In the genomic region with DNA sequence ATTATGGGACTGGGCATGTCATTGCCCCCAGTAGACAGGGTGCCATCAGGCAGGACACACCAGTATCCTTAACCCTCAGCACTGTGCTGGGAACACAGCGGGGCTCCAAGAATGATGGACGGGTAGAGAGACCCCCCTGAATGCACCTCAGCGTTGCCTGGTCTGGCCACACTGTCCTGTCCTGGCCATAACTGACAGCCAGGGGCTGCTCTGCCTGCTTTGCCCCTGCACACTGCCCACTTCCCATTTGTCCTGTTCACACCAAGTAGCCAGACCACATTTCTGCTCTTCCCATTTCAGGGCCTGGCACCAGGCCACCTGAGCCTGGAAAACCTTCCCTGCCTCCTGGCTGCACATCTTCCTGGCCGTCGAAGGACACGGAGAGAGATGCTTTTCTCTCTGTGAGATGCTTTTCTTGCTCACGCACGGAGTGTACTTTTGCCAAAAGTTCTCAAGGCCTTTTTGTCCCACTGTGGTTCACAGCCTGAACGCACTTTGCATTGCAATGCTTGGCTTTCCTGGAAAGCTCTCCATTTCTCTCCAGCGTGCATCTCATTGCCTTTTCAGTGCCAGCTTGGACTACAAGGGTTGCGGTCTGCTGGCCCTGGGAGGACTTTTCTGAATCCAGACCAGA, we compare ENCODE assay signal across 18 cellular contexts.
DNase-seq lines count a peak whose midpoint lies in the region; ATAC-seq, FAIRE-seq and TF ChIP-seq lines count a peak whose summit lies in the region.
"Had no signal": no experiment of that assay in that cellular context is flagged by ENCODE, and none has a peak within 500 bp of the region (broad histone marks: within the 10 kb centered on the region; RNA-seq: fewer than 3 reads in every experiment).

No MANE protein-coding gene starts in this region.

- TF ChIP-seq CTCF in Panc1 (IDR thresholded peaks at IDR 0.05), result no peak

- in situ Hi-C loops in Panc1 (cut with HindIII; ENCODE audit: low pct_unique_long_range_greater_than_20kb, low sequenced_read_pairs), result no loop called here

- H3K36me3 Mint-ChIP-seq in activated CD4-positive, alpha-beta memory T cell treated with anti-CD3 and anti-CD28 coated beads, Interleukin-2, amount 10 ng/mL, durations not matched to agents 7 days and 5 days (ENCODE audit: low read depth), result no peaks in the 10 kb centered on the region
- H3K36me3 Mint-ChIP-seq in CD8-positive, alpha-beta memory T cell, result no peaks in the 10 kb centered on the region

- H3K27me3 Mint-ChIP-seq in activated CD4-positive, alpha-beta memory T cell treated with anti-CD3 and anti-CD28 coated beads, Interleukin-2, amount 10 ng/mL, durations not matched to agents 7 days and 5 days, result peaks cover 15% of the 10 kb centered on the region
- peaks cover 4 to 22% of the 10 kb centered on the region in 2 donors for H3K27me3 Mint-ChIP-seq in CD8-positive, alpha-beta memory T cell
- H3K27me3 Mint-ChIP-seq: activated CD4-positive, alpha-beta T cell treated with anti-CD3 and anti-CD28 coated beads for 36 hours had no signal

- no peak for DNase-seq in Panc1 (ENCODE audit: low read depth, low spot score)
- peak in 37 of 61 donors; percentile 8 to 80 (median 41) for DNase-seq in caudate nucleus (lab: John Stamatoyannopoulos, UW)
- DNase-seq in islet precursor cell, result peak; percentile 51
- no peak for DNase-seq in sciatic nerve (ENCODE audit: low spot score)
- DNase-seq in HEK293T (ENCODE audit: extremely low spot score), result no peak
- DNase-seq in activated CD4-positive, alpha-beta memory T cell treated with anti-CD3 and anti-CD28 coated beads, Interleukin-2, amount 10 ng/mL, durations not matched to agents 7 days and 5 days, result no peak
- no peak for DNase-seq in CD8-positive, alpha-beta memory T cell
- no peak for DNase-seq in HTR-8/SVneo (ENCODE audit: insufficient read length, low spot score)
- DNase-seq: activated CD8-positive, alpha-beta memory T cell treated with anti-CD3 and anti-CD28 coated beads, Interleukin-2, amount 50 U/mL, for 4 hours; activated gamma-delta T cell; heart left ventricle; NCI-H187 treated with DMSO at 0.1 percent for 48 hours; NCI-H510A; stimulated activated CD4-positive, alpha-beta T cell treated with anti-CD3 and anti-CD28 coated beads, Interleukin-2, amount 100 ng/mL, for 48 hours; tibial artery had no signal

- POLR2A ChIA-PET in Panc1 (lab: Charles Lee), result interaction anchor here (0.6 kb wide), 1 partner anchor 9 kb away, joined by 6 read pairs; no protein-coding TSS in a partner anchor
- POLR2A ChIA-PET in HEK293T (lab: Yijun Ruan, JAX), result no interaction called here
- POLR2A ChIA-PET in activated CD4-positive, alpha-beta memory T cell treated with anti-CD3 and anti-CD28 coated beads, Interleukin-2, amount 10 ng/mL, durations not matched to agents 7 days and 5 days (lab: Charles Lee), result no interaction called here
- POLR2A ChIA-PET in CD8-positive, alpha-beta memory T cell (lab: Charles Lee), result interaction anchor here (1.2 kb wide), 1 partner anchor 265 kb away, joined by 3 read pairs; no protein-coding TSS in a partner anchor

- no peaks in the 10 kb centered on the region for H3K9me3 Mint-ChIP-seq in activated CD4-positive, alpha-beta memory T cell treated with anti-CD3 and anti-CD28 coated beads, Interleukin-2, amount 10 ng/mL, durations not matched to agents 7 days and 5 days
- H3K9me3 Mint-ChIP-seq in CD8-positive, alpha-beta memory T cell, result no peaks in the 10 kb centered on the region

- no TSS peak for BruUV-seq in Panc1 (replicated peaks; lab: Mats Ljungman, UMichigan)

- no peaks in the 10 kb centered on the region for H3K9me3 ChIP-seq in Panc1 (ENCODE audit: control insufficient read depth, insufficient read depth, low read depth, low read length)
- H3K9me3 ChIP-seq in CD8-positive, alpha-beta memory T cell (ENCODE audit: low read length), result no peaks in the 10 kb centered on the region
- H3K9me3 ChIP-seq: heart left ventricle, tibial artery had no signal

- H3K27me3 ChIP-seq in Panc1 (ENCODE audit: control insufficient read depth, insufficient read depth, low read length), result no peaks in the 10 kb centered on the region
- no peaks in the 10 kb centered on the region for H3K27me3 ChIP-seq in CD8-positive, alpha-beta memory T cell (ENCODE audit: insufficient read depth, low read length, poor library complexity, severe bottlenecking)
- H3K27me3 ChIP-seq: heart left ventricle, tibial artery had no signal

- no peaks in the 10 kb centered on the region for H3K4me1 ChIP-seq in Panc1 (ENCODE audit: control insufficient read depth, insufficient read depth, low read length)
- no peaks in the 10 kb centered on the region for H3K4me1 ChIP-seq in CD8-positive, alpha-beta memory T cell (ENCODE audit: insufficient read depth, low read length)

- FAIRE-seq in HTR-8/SVneo (lab: Jason Lieb, UNC), result no peak
- FAIRE-seq: GM12878, keratinocyte had no signal

- H3K27ac ChIP-seq in Panc1 (ENCODE audit: low read length) (no peak overlapping the region), caudate nucleus (ENCODE audit: low read depth, low read length) (no peak overlapping the region)
- H3K27ac ChIP-seq in CD8-positive, alpha-beta memory T cell (ENCODE audit: low read depth, low read length), result no peak overlapping the region
- H3K27ac ChIP-seq: heart left ventricle, tibial artery had no signal

- no peak overlapping the region for H3K27ac Mint-ChIP-seq in activated CD4-positive, alpha-beta memory T cell treated with anti-CD3 and anti-CD28 coated beads, Interleukin-2, amount 10 ng/mL, durations not matched to agents 7 days and 5 days
- H3K27ac Mint-ChIP-seq in CD8-positive, alpha-beta memory T cell, result peak overlapping the region in 1 of 8 donors; percentile 40
- H3K27ac Mint-ChIP-seq: activated CD4-positive, alpha-beta T cell treated with anti-CD3 and anti-CD28 coated beads for 36 hours had no signal

- intact Hi-C loops in Panc1 (cut with micrococcal nuclease; ENCODE audit: unreplicated experiment) (no loop called here), sciatic nerve (cut with DNase I) (no loop called here)

- H3K4me3 ChIP-seq in Panc1 (ENCODE audit: low read depth in 2 of 2, low read length in 2 of 2), result no peak overlapping the region
- H3K4me3 ChIP-seq in CD8-positive, alpha-beta memory T cell (ENCODE audit: low read length), result no peak overlapping the region
- H3K4me3 ChIP-seq: GM12878, heart left ventricle, tibial artery had no signal

- no peak overlapping the region for H3K4me3 Mint-ChIP-seq in activated CD4-positive, alpha-beta memory T cell treated with anti-CD3 and anti-CD28 coated beads, Interleukin-2, amount 10 ng/mL, durations not matched to agents 7 days and 5 days
- H3K4me3 Mint-ChIP-seq in CD8-positive, alpha-beta memory T cell, result no peak overlapping the region
- H3K4me3 Mint-ChIP-seq: activated CD4-positive, alpha-beta T cell treated with anti-CD3 and anti-CD28 coated beads for 36 hours had no signal

- no peaks in the 10 kb centered on the region for H3K4me1 Mint-ChIP-seq in activated CD4-positive, alpha-beta memory T cell treated with anti-CD3 and anti-CD28 coated beads, Interleukin-2, amount 10 ng/mL, durations not matched to agents 7 days and 5 days
- H3K4me1 Mint-ChIP-seq in CD8-positive, alpha-beta memory T cell, result no peaks in the 10 kb centered on the region
- H3K4me1 Mint-ChIP-seq: activated CD4-positive, alpha-beta T cell treated with anti-CD3 and anti-CD28 coated beads for 36 hours had no signal

- ATAC-seq in Panc1 (peak; percentile 64), sciatic nerve (peak; percentile 35)
- ATAC-seq: activated CD4-positive, alpha-beta T cell treated with anti-CD3 and anti-CD28 coated beads for 36 hours had no signal

- CTCF ChIA-PET in Panc1 (lab: Charles Lee) (interaction anchor here (0.5 to 1.0 kb wide), 3 partner anchors 11 to 213 kb away, joined by 3 to 4 read pairs (median 3); no protein-coding TSS in a partner anchor), HEK293T (lab: Yijun Ruan, JAX) (no interaction called here)
- CTCF ChIA-PET in activated CD4-positive, alpha-beta memory T cell treated with anti-CD3 and anti-CD28 coated beads, Interleukin-2, amount 10 ng/mL, durations not matched to agents 7 days and 5 days (lab: Charles Lee), result interaction anchor here (2.1 kb wide), 1 partner anchor 269 kb away, joined by 9 read pairs; no protein-coding TSS in a partner anchor
- CTCF ChIA-PET in CD8-positive, alpha-beta memory T cell (lab: Charles Lee), result interaction anchor here (1.4 kb wide), 1 partner anchor 93 kb away, joined by 4 read pairs; no protein-coding TSS in a partner anchor

- H3K36me3 ChIP-seq in Panc1 (ENCODE audit: control insufficient read depth, insufficient read depth, low read length), result no peaks in the 10 kb centered on the region
- H3K36me3 ChIP-seq in CD8-positive, alpha-beta memory T cell (ENCODE audit: insufficient read depth, low read length), result no peaks in the 10 kb centered on the region
- H3K36me3 ChIP-seq: heart left ventricle, tibial artery had no signal

TF ChIP-seq in HEK293T, 16 proteins besides CTCF, POLR2A, EP300 and RAD21:
- TF ChIP-seq BHLHE40 (IDR thresholded peaks at IDR 0.05; ENCODE audit: borderline replicate concordance), result no peak
- TF ChIP-seq ARNT (IDR thresholded peaks at IDR 0.05), result no peak
- no peak for TF ChIP-seq LEF1 (IDR thresholded peaks at IDR 0.05; ENCODE audit: borderline replicate concordance)
- no peak for TF ChIP-seq SP1 (IDR thresholded peaks at IDR 0.05)
- TF ChIP-seq ELF4 (IDR thresholded peaks at IDR 0.05), result no peak
- TF ChIP-seq FOXK2 (IDR thresholded peaks at IDR 0.05), result no peak
- no peak for TF ChIP-seq FOXA1 (IDR thresholded peaks at IDR 0.05)
- TF ChIP-seq SUZ12 (IDR thresholded peaks at IDR 0.05), result no peak
- TF ChIP-seq CTBP1 (IDR thresholded peaks at IDR 0.05; ENCODE audit: borderline replicate concordance), result no peak
- TF ChIP-seq L3MBTL2 (conservative IDR thresholded peaks at IDR 0.05), result no peak
- no peak for TF ChIP-seq FOXM1 (IDR thresholded peaks at IDR 0.05; ENCODE audit: borderline replicate concordance)
- TF ChIP-seq, protein P1, sequence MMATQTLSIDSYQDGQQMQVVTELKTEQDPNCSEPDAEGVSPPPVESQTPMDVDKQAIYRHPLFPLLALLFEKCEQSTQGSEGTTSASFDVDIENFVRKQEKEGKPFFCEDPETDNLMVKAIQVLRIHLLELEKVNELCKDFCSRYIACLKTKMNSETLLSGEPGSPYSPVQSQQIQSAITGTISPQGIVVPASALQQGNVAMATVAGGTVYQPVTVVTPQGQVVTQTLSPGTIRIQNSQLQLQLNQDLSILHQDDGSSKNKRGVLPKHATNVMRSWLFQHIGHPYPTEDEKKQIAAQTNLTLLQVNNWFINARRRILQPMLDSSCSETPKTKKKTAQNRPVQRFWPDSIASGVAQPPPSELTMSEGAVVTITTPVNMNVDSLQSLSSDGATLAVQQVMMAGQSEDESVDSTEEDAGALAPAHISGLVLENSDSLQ (IDR thresholded peaks at IDR 0.05), result no peak
- no peak for TF ChIP-seq TARDBP (IDR thresholded peaks at IDR 0.05)
- TF ChIP-seq ZNF384 (IDR thresholded peaks at IDR 0.05), result no peak
- TF ChIP-seq NFRKB (IDR thresholded peaks at IDR 0.05), result no peak
- no peak for TF ChIP-seq HDGF (IDR thresholded peaks at IDR 0.05; ENCODE audit: borderline replicate concordance)

Comparison
In these comparisons a context has a peak if more than half of its experiments do, and no peak if none do; other contexts are left out.
1. DNase-seq: peak in caudate nucleus (37 of 61) and islet precursor cell (single experiment); none in Panc1 (single experiment), sciatic nerve (single experiment), HEK293T (single experiment), activated CD4-positive, alpha-beta memory T cell treated with anti-CD3 and anti-CD28 coated beads, Interleukin-2, amount 10 ng/mL, durations not matched to agents 7 days and 5 days (single experiment), CD8-positive, alpha-beta memory T cell (0 of 5) and HTR-8/SVneo (single experiment).
2. POLR2A ChIA-PET loops: an anchor here in Panc1 (0.6 kb wide) and CD8-positive, alpha-beta memory T cell (1.2 kb wide); none called in HEK293T and activated CD4-positive, alpha-beta memory T cell treated with anti-CD3 and anti-CD28 coated beads, Interleukin-2, amount 10 ng/mL, durations not matched to agents 7 days and 5 days.